Comparison of ENCODE assay signal across 1 cellular context in genomic region chr17:8311131-8311790, GRCh38.
TF ChIP-seq lines count a peak whose summit lies in the region.

No MANE protein-coding gene starts in this region.

TF ChIP-seq in endothelial cell of umbilical vein, 7 proteins besides CTCF, POLR2A, EP300 and RAD21:
- TF ChIP-seq MAX (IDR thresholded peaks at IDR 0.05; ENCODE audit: insufficient read depth, insufficient read length) = no peak
- peak; percentile 53 for TF ChIP-seq POLR2AphosphoS5 (IDR thresholded peaks at IDR 0.05; ENCODE audit: insufficient read depth, low read depth, low read length)
- TF ChIP-seq GATA2 (IDR thresholded peaks at IDR 0.05; ENCODE audit: insufficient read depth, insufficient read length, low read depth, low read length) = no peak
